Comparison of ENCODE assay signal across 8 cellular contexts in genomic region chr13:72727417-72728289, GRCh38. TPM values are rescaled to one million over a fixed set of nuclear protein-coding genes. Genes with fewer than 3 reads are reported as not detected.
DNase-seq lines count a peak whose midpoint lies in the region; ATAC-seq and TF ChIP-seq lines count a peak whose summit lies in the region.

Gene BORA (plus strand): TSS chr13:72727923. CDS start chr13:72728941, 1,018 bp downstream.
Gene MZT1 (minus strand): TSS chr13:72727629. CDS start chr13:72727602, 27 bp downstream.

- H3K4me3 ChIP-seq in lung = peak within 1 kb of the TSS; percentile 93

- no peaks in the 10 kb centered on the region for H3K27me3 ChIP-seq in lung (ENCODE audit: control insufficient read depth, insufficient read depth)

- no peaks in the 10 kb centered on the region for H3K9me3 ChIP-seq in lung (ENCODE audit: control insufficient read depth in 2 of 2, insufficient read depth in 1 of 2, low read length in 1 of 2)

- no peak for TF ChIP-seq CTCF in lung (IDR thresholded peaks at IDR 0.05; ENCODE audit: control extremely low read depth, extremely low read depth)

- WGBS in lung, 2 donors = 0% methylated on average over 71 of the region's 71 CpGs

- peak within 1 kb of the TSS; percentile 42 to 77 for H3K27ac ChIP-seq in lung (ENCODE audit: low read depth in 1 of 2, low read length in 1 of 2)

- ATAC-seq in GM21367 (IDR thresholded peaks at IDR 0.05; ENCODE audit: unreplicated experiment) (peak; percentile 95), lung (ENCODE audit: insufficient read depth, low FRiP score) (peak; percentile 99)

- no peaks in the 10 kb centered on the region for H3K36me3 ChIP-seq in lung (ENCODE audit: control insufficient read depth in 2 of 2, insufficient read depth in 2 of 2, low read length in 2 of 2)

- H3K4me1 ChIP-seq in lung (ENCODE audit: control insufficient read depth in 2 of 2, insufficient read depth in 2 of 2, low read length in 2 of 2) = peaks cover 2 to 8% of the 10 kb centered on the region in 2 donors

- peak; percentile 97 for DNase-seq in COR-L47 (lab: John Stamatoyannopoulos, UW)
- peak; percentile 99 for DNase-seq in HT1080 (ENCODE audit: low read depth)
- DNase-seq in NOMO-1 (lab: John Stamatoyannopoulos, UW; ENCODE audit: unreplicated experiment in 2 of 2) = peak; percentile 95 to 98
- peak; percentile 97 for DNase-seq in activated CD8-positive, alpha-beta memory T cell treated with anti-CD3 and anti-CD28 coated beads for 24 hours
- peak; percentile 92 for DNase-seq in effector CD8-positive, alpha-beta T cell (lab: John Stamatoyannopoulos, UW)
- peak; percentile 96 for DNase-seq in lung (ENCODE audit: low spot score)
- DNase-seq in stimulated activated CD4-positive, alpha-beta T cell treated with anti-CD3 and anti-CD28 coated beads, TNF-alpha, amount 100 ng/mL, for 24 hours (ENCODE audit: low read depth in 3 of 3) = peak; percentile 92 to 93 (median 93)

RNA-seq across cellular contexts. Expression of gene BORA, which starts in this region (rescaled TPM):
- total RNA-seq in HT1080 (2014; rRNA removed; shearing (Covaris generic)) = 16.2 and 17.4 TPM in 2 replicates
- polyA plus RNA-seq in HT1080 (2015; cell fraction: cytosol; rRNA removed) = 10.9 and 15.6 TPM in 2 replicates
- polyA plus RNA-seq in HT1080 (2015; cell fraction: nucleus; rRNA removed) = 21.3 and 29.4 TPM in 2 replicates
- 1 to 10 TPM; 3.8 to 4.0 TPM for total RNA-seq in lung
- 1 to 10 TPM; 1.6 to 2.9 TPM for polyA plus RNA-seq in lung

RNA-seq across cellular contexts. Expression of gene MZT1, which starts in this region (rescaled TPM):
- 39.7 and 47.0 TPM in 2 replicates for total RNA-seq in HT1080 (2014; rRNA removed; shearing (Covaris generic))
- 96.5 and 116 TPM in 2 replicates for polyA plus RNA-seq in HT1080 (2015; cell fraction: cytosol; rRNA removed)
- polyA plus RNA-seq in HT1080 (2015; cell fraction: nucleus; rRNA removed) = 23.6 and 24.3 TPM in 2 replicates
- total RNA-seq in lung = 1 to 10 TPM; 6.6 to 6.7 TPM
- polyA plus RNA-seq in lung = 10 to 100 TPM in 1 of 2 donors, 1 to 10 TPM in 1; 7.5 to 12.5 TPM

Comparison
In these comparisons a context has a peak if more than half of its experiments do, and no peak if none do; other contexts are left out.
1. Peak in every context shown above with its lines: DNase-seq, ATAC-seq, H3K4me3 ChIP-seq and H3K27ac ChIP-seq.